Comparison of ENCODE assay signal across 2 cellular contexts in the genomic region with DNA sequence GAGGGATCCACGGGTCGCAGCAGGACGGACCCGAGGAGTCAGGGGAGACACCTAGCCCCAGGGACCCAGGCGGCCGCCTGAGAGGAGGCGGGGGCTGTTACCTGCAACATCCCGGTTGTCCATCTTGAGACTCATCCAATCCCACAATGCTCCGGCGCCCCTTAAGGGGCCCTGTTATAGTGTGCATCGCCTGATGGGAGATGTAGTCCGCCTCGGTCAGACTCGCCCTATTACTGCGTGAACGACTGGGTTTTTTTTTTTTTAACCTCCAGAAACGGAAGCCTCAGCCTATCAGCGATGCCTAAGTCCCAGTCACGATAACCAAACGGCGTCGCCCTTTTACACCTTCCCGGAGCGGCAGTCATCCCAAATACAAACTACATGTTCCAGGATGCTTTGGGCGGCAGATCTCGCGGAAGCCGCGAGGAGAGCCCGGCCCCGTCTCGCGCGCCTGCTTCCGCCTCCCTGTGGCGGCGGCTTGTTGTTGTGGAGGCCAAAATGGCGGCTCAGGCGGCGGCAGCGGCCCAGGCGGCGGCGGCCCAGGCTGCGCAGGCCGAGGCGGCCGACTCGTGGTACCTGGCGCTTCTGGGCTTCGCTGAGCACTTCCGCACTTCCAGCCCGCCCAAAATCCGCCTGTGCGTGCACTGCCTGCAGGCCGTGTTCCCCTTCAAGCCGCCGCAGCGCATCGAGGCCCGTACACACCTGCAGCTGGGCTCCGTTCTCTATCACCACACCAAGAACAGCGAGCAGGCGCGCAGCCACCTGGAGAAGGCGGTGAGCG.
TF ChIP-seq lines count a peak whose summit lies in the region.

A gene with protein sequence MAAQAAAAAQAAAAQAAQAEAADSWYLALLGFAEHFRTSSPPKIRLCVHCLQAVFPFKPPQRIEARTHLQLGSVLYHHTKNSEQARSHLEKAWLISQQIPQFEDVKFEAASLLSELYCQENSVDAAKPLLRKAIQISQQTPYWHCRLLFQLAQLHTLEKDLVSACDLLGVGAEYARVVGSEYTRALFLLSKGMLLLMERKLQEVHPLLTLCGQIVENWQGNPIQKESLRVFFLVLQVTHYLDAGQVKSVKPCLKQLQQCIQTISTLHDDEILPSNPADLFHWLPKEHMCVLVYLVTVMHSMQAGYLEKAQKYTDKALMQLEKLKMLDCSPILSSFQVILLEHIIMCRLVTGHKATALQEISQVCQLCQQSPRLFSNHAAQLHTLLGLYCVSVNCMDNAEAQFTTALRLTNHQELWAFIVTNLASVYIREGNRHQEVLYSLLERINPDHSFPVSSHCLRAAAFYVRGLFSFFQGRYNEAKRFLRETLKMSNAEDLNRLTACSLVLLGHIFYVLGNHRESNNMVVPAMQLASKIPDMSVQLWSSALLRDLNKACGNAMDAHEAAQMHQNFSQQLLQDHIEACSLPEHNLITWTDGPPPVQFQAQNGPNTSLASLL (plus strand): TSS at position 468 of the 781 bp plus-strand sequence. CDS start 31 bp downstream, at position 499.
Gene SUGP1 (minus strand): TSS at position 148 of the 781 bp plus-strand sequence. CDS start 13 bp downstream, at position 135.

TF ChIP-seq in Ishikawa, 13 proteins besides CTCF, POLR2A, EP300 and RAD21 (continued from another document):
- TF ChIP-seq REST (IDR thresholded peaks at IDR 0.05; ENCODE audit: low read depth) (no peak), ZBTB7A (IDR thresholded peaks at IDR 0.05; ENCODE audit: low read depth) (peak; percentile 60; the same call in 1 of the 2 replicates), CEBPB (IDR thresholded peaks at IDR 0.05) (no peak), TAF1 (IDR thresholded peaks at IDR 0.05; ENCODE audit: low read depth) (peak; percentile 87), EGR1 (IDR thresholded peaks at IDR 0.05) (peak; percentile 46), CREB1 (IDR thresholded peaks at IDR 0.05; ENCODE audit: low read depth) (no peak)
TF ChIP-seq in Ishikawa: peak in this region for 6.

TF ChIP-seq in PFSK-1, 5 proteins besides CTCF, POLR2A, EP300 and RAD21 (continued from another document):
- TF ChIP-seq SIN3A (IDR thresholded peaks at IDR 0.05; ENCODE audit: borderline replicate concordance, insufficient read depth, low read length), result 0 out of 2 replicates have a peak, but pooled peaks have one; percentile 26
TF ChIP-seq in PFSK-1: peak in this region for 4.
